Comparison of ENCODE assay signal across 8 cellular contexts in genomic region chr1:42958488-42959317, GRCh38. TPM values are rescaled to one million over a fixed set of nuclear protein-coding genes. Genes with fewer than 3 reads are reported as not detected.
A peak's percentile ranks its signal among the peaks of the same experiment; 100 is the strongest.
DNase-seq lines count a peak whose midpoint lies in the region; ATAC-seq and TF ChIP-seq lines count a peak whose summit lies in the region.

Gene SLC2A1, minus strand, starts transcription at chr1:42958868. Its CDS starts 217 bp downstream, at chr1:42958651.

- 0% methylated on average over 75 to 87 of the region's 87 CpGs for WGBS in aorta, 2 donors

- H3K27ac ChIP-seq in ascending aorta (peak within 1 kb of the TSS; percentile 93 to 97), aorta (ENCODE audit: low read depth in 1 of 2, low read length in 2 of 2) (peak within 1 kb of the TSS; percentile 78)

- intact Hi-C loops in T-helper 2 cell treated with Interferon-gamma antibody and Interleukin-4, amounts not matched to agents 100 ng/mL and 5 ng/mL, for 36 hours (cut with micrococcal nuclease), result loop anchor here (1.0 to 10.0 kb wide), 7 partner anchors 26 to 406 kb away; partner anchors contain the start of genes C1orf50, CFAP57, EBNA1BP2 and ELOVL1
- intact Hi-C loops in ascending aorta (cut with DNase I) (loop anchor here (1.0 to 10.0 kb wide), 3 partner anchors 17 to 1464 kb away; no protein-coding TSS in a partner anchor), aorta (cut with DNase I) (loop anchor here (2.0 to 5.0 kb wide), 3 partner anchors 16 to 36 kb away; no protein-coding TSS in a partner anchor)

- H3K27me3 ChIP-seq in ascending aorta (no peaks in the 10 kb centered on the region), aorta (ENCODE audit: control insufficient read depth in 1 of 2, insufficient read depth in 2 of 2, low read length in 1 of 2) (no peaks in the 10 kb centered on the region)

- peak in 1 of 3 experiments; percentile 3 for TF ChIP-seq CTCF in ascending aorta (IDR thresholded peaks at IDR 0.05)

- H3K4me1 ChIP-seq in ascending aorta (peaks cover 13 to 34% of the 10 kb centered on the region in 2 donors), aorta (ENCODE audit: control insufficient read depth in 1 of 2, insufficient read depth in 2 of 2, low read length in 2 of 2) (no peaks in the 10 kb centered on the region)

- DNase-seq in NCI-H1694 treated with DMSO at 0.1 percent for 48 hours (lab: John Stamatoyannopoulos, UW), result peak; percentile 94
- peak; percentile 88 to 97 for DNase-seq in ascending aorta (ENCODE audit: low spot score in 2 of 2)
- peak; percentile 96 for DNase-seq in hepatic stellate cell (ENCODE audit: low spot score)
- DNase-seq in renal cortical epithelial cell (ENCODE audit: low read depth), result peak; percentile 80
- peak; percentile 94 to 97 for DNase-seq in aorta

- ATAC-seq in GM18498 (IDR thresholded peaks at IDR 0.05; ENCODE audit: unreplicated experiment) (peak; percentile 87), HG02938 (IDR thresholded peaks at IDR 0.05; ENCODE audit: unreplicated experiment) (peak; percentile 71), aorta (ENCODE audit: low FRiP score) (peak; percentile 93)

- peak within 1 kb of the TSS; percentile 94 to 96 for H3K4me3 ChIP-seq in ascending aorta
- H3K4me3 ChIP-seq in aorta (ENCODE audit: low read length in 2 of 2), result peak within 1 kb of the TSS; percentile 77 to 92

- no peaks in the 10 kb centered on the region for H3K9me3 ChIP-seq in ascending aorta
- no peaks in the 10 kb centered on the region for H3K9me3 ChIP-seq in aorta (ENCODE audit: control insufficient read depth, low read length)

- no peaks in the 10 kb centered on the region for H3K36me3 ChIP-seq in ascending aorta
- no peaks in the 10 kb centered on the region for H3K36me3 ChIP-seq in aorta (ENCODE audit: control insufficient read depth in 1 of 2, insufficient read depth in 2 of 2, low read length in 1 of 2)

RNA-seq across cellular contexts. Expression of gene SLC2A1, which starts in this region (rescaled TPM):
- 102 and 104 TPM in 2 replicates for total RNA-seq in T-helper 2 cell treated with Interferon-gamma antibody and Interleukin-4, amounts not matched to agents 100 ng/mL and 5 ng/mL, for 36 hours
- total RNA-seq in ascending aorta (15.5 TPM), renal cortical epithelial cell (413 and 578 TPM in 2 replicates), aorta (100 to 1,000 TPM in 1 of 2 donors, 10 to 100 TPM in 1; 87.7 to 124 TPM)
- polyA plus RNA-seq in aorta, result 10 to 100 TPM in 1 of 2 donors, 1 to 10 TPM in 1; 6.4 to 11.6 TPM

Comparison
In these comparisons a context has a peak if more than half of its experiments do, and no peak if none do; other contexts are left out.
1. Peak in every context shown above with its lines: DNase-seq, ATAC-seq, H3K4me3 ChIP-seq and H3K27ac ChIP-seq.